8 cellular contexts compared by ENCODE assay signal in the genomic region with DNA sequence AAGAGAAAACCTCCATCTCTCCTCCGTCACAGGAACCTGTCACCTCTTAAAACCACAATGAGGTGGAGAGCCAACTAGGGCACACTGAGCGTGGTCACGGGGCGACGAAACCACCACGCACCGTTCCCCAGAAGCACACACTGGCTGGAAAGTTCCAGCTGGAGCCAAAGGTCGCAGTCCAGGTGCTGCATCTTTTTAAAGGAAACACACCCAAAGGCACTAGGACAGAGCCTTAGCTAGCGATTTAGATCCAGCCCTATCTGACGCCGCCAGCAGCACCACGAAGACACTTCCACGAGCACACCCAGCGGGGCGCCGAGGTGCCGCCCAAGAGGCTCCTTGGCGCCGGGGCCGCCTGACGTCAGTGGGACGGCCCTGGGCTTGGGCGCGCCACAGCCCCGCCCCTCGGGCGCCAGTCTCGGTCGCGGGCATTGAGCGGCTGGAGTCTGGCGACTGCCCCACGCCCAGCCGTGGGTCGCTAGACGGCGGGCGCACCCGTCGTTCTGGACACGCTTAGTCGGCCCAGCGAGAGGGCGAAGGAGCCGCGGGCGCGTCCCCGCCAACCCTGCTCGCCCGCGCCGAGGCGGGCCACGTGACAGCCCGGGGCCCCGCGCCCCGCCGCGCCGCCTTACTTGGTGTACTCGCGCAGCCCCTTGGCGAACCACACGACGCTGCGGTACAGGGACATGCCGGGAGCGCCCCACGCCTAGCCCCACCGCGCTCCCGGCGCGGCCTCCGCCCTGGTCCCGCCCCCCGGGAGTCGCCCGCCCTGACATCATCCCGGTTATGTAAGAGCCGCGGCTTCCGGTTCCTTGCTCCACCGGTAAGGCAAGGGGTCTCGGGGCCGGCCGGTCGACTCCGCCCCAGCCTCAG. TPM values are rescaled to one million over a fixed set of nuclear protein-coding genes. Genes with fewer than 3 reads are reported as not detected.
A peak's percentile ranks its signal among the peaks of the same experiment; 100 is the strongest.
DNase-seq lines count a peak whose midpoint lies in the region; ATAC-seq and TF ChIP-seq lines count a peak whose summit lies in the region.

A gene with protein sequence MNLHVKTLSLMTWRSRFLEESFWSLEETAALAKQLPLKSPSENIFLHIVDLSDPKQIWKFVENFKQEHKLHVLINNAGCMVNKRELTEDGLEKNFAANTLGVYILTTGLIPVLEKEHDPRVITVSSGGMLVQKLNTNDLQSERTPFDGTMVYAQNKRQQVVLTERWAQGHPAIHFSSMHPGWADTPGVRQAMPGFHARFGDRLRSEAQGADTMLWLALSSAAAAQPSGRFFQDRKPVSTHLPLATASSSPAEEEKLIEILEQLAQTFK (minus strand): TSS at position 742 of the 873 bp plus-strand sequence. CDS start 4,504 bp downstream, outside the sequence.

- no peaks in the 10 kb centered on the region for H3K9me3 Mint-ChIP-seq in chondrocyte (ENCODE audit: low read depth)

- TF ChIP-seq CTCF in AG10803 (conservative IDR thresholded peaks at IDR 0.05; ENCODE audit: low read length) (no peak; the same call in 1 of the 2 replicates), chondrocyte (IDR thresholded peaks at IDR 0.05) (no peak)

- H3K36me3 Mint-ChIP-seq in chondrocyte (ENCODE audit: low read depth): no peaks in the 10 kb centered on the region

- H3K4me3 Mint-ChIP-seq in chondrocyte (ENCODE audit: unreplicated experiment): peak within 1 kb of the TSS; percentile 82

- H3K4me3 ChIP-seq in AG10803 (ENCODE audit: low read length): peak within 1 kb of the TSS; percentile 82

- H3K27ac Mint-ChIP-seq in chondrocyte (ENCODE audit: unreplicated experiment): peak within 1 kb of the TSS; percentile 95

- DNase-seq in AG10803 (ENCODE audit: low read depth): peak; percentile 80
- peak; percentile 22 to 86 for DNase-seq in NCI-H446 (lab: John Stamatoyannopoulos, UW)
- peak; percentile 67 to 71 for DNase-seq in activated CD4-positive, alpha-beta T cell treated with anti-CD3 and anti-CD28 coated beads for 24 hours (ENCODE audit: low read depth in 2 of 2)
- DNase-seq in chondrocyte (ENCODE audit: low spot score): no peak
- DNase-seq in kidney tubule cell (ENCODE audit: low spot score): peak; percentile 86
- DNase-seq in stimulated activated CD4-positive, alpha-beta T cell treated with anti-CD3 and anti-CD28 coated beads, Interleukin-1b, Interleukin-23, amount 100 ng/mL, for 24 hours (ENCODE audit: low read depth in 4 of 4, low spot score in 1 of 4): peak; percentile 52 to 77 (median 67)

- no peaks in the 10 kb centered on the region for H3K27me3 Mint-ChIP-seq in chondrocyte (ENCODE audit: low read depth)

- peaks cover 38% of the 10 kb centered on the region for H3K4me1 Mint-ChIP-seq in chondrocyte (ENCODE audit: low read depth)

- peak; percentile 88 for ATAC-seq in GM18868 (IDR thresholded peaks at IDR 0.05; ENCODE audit: unreplicated experiment)
- ATAC-seq in HG03097 (IDR thresholded peaks at IDR 0.05; ENCODE audit: low FRiP score, unreplicated experiment): peak; percentile 73

RNA-seq across cellular contexts. Expression of the gene that starts here (rescaled TPM):
- 7.6 to 10.6 TPM (median 7.9 TPM) in 3 replicates for total RNA-seq in chondrocyte
